In the genomic region with DNA sequence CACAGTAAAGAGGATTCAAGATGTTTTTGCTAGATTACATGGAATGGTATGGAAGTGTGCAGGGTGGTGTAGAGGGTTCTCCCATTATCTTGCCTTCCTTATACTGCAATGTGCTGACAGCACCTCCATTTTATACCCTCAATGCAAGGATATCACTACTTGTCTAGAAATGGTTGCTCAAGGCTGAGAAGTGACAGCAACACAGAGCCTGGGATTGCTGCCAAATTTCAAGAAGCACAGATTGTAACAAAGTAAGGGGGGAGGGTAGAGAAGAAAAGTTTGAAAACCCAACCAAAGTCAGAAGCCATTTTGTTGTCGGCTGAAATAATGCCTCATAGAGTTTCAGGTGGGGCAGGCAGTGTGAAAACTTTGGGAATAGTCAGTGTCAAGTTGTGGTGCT, we compare ENCODE assay signal across 30 cellular contexts. TPM values are rescaled to one million over a fixed set of nuclear protein-coding genes. Genes with fewer than 3 reads are reported as not detected.
A peak's percentile ranks its signal among the peaks of the same experiment; 100 is the strongest.
DNase-seq lines count a peak whose midpoint lies in the region; TF ChIP-seq lines count a peak whose summit lies in the region.
"Had no signal": no experiment of that assay in that cellular context is flagged by ENCODE, and none has a peak within 500 bp of the region (broad histone marks: within the 10 kb centered on the region; RNA-seq: fewer than 3 reads in every experiment).

No MANE protein-coding gene starts in this region.

- H3K4me1 ChIP-seq in neural progenitor cell, result peaks cover 27% of the 10 kb centered on the region
- H3K4me1 ChIP-seq: gastrocnemius medialis, SJCRH30 had no signal

- no peaks in the 10 kb centered on the region for H3K27me3 ChIP-seq in neural progenitor cell
- H3K27me3 ChIP-seq: SJCRH30 had no signal

- H3K9me3 Mint-ChIP-seq in neural progenitor cell, result no peaks in the 10 kb centered on the region
- H3K9me3 Mint-ChIP-seq: activated B cell treated with CpG ODN at 0.5 μM for 24 hours; activated CD8-positive, alpha-beta T cell treated with anti-CD3 and anti-CD28 coated beads for 36 hours; activated naive CD4-positive, alpha-beta T cell treated with anti-CD3 and anti-CD28 coated beads for 36 hours; CD8-positive, alpha-beta T cell; stimulated activated memory B cell treated with anti-CD40 and anti-IgM and Interleukin-4, amounts not matched to agents 10 μg/mL and 1 μg/mL and 100 μg/mL, for 72 hours had no signal

- TF ChIP-seq POLR2A in lower leg skin (IDR thresholded peaks at IDR 0.05), result no peak

- H3K4me3 ChIP-seq in neural progenitor cell, result no peak overlapping the region
- no peak overlapping the region for H3K4me3 ChIP-seq in lower leg skin (ENCODE audit: low read depth, poor library complexity, severe bottlenecking)
- H3K4me3 ChIP-seq: gastrocnemius medialis, PC-9, SJCRH30, thoracic aorta had no signal

- H3K4me2 ChIP-seq in neural progenitor cell, result no peak overlapping the region
- H3K4me2 ChIP-seq: PC-9 had no signal

- 57 to 58% methylated on average over 1 of the region's 1 CpG for WGBS in lower leg skin, 2 donors

- peaks cover 5% of the 10 kb centered on the region for H4K20me1 ChIP-seq in neural progenitor cell (ENCODE audit: low read depth)

- no peak overlapping the region for H3K4me3 Mint-ChIP-seq in neural progenitor cell
- H3K4me3 Mint-ChIP-seq: activated B cell treated with CpG ODN at 0.5 μM for 24 hours; activated CD8-positive, alpha-beta T cell treated with anti-CD3 and anti-CD28 coated beads for 36 hours; activated naive CD4-positive, alpha-beta T cell treated with anti-CD3 and anti-CD28 coated beads for 36 hours; CD8-positive, alpha-beta T cell; natural killer cell; stimulated activated memory B cell treated with anti-CD40 and anti-IgM and Interleukin-4, amounts not matched to agents 10 μg/mL and 1 μg/mL and 100 μg/mL, for 72 hours had no signal

- no peak overlapping the region for H2AFZ ChIP-seq in neural progenitor cell (replicated peaks)
- H2AFZ ChIP-seq: PC-9 had no signal

- H3K27ac ChIP-seq in neural progenitor cell, result no peak overlapping the region
- H3K27ac ChIP-seq: gastrocnemius medialis, PC-9, SJCRH30, thoracic aorta had no signal

- in situ Hi-C loops in G401 (cut with HindIII; ENCODE audit: low sequenced_read_pairs), result no loop called here

- H3K36me3 Mint-ChIP-seq in neural progenitor cell, result no peaks in the 10 kb centered on the region
- H3K36me3 Mint-ChIP-seq: CD8-positive, alpha-beta T cell; natural killer cell; stimulated activated memory B cell treated with anti-CD40 and anti-IgM and Interleukin-4, amounts not matched to agents 10 μg/mL and 1 μg/mL and 100 μg/mL, for 72 hours had no signal

- H3K9ac ChIP-seq in neural progenitor cell, result no peak overlapping the region

- H3K9me3 ChIP-seq in neural progenitor cell (ENCODE audit: low read depth), result no peaks in the 10 kb centered on the region
- H3K9me3 ChIP-seq: gastrocnemius medialis, SJCRH30, thoracic aorta had no signal

- H3K79me2 ChIP-seq in neural progenitor cell (ENCODE audit: low read depth), result no peaks in the 10 kb centered on the region

- H3K4me1 Mint-ChIP-seq in neural progenitor cell, result peaks cover 22% of the 10 kb centered on the region
- H3K4me1 Mint-ChIP-seq: activated B cell treated with CpG ODN at 0.5 μM for 24 hours; natural killer cell; stimulated activated memory B cell treated with anti-CD40 and anti-IgM and Interleukin-4, amounts not matched to agents 10 μg/mL and 1 μg/mL and 100 μg/mL, for 72 hours had no signal

- H3K36me3 ChIP-seq in neural progenitor cell, result no peaks in the 10 kb centered on the region
- H3K36me3 ChIP-seq: gastrocnemius medialis, SJCRH30, thoracic aorta had no signal

- intact Hi-C loops in lower leg skin (cut with DNase I; ENCODE audit: low total_unique reads), result no loop called here

- H3F3A ChIP-seq in neural progenitor cell (ENCODE audit: low read depth), result peaks cover 15% of the 10 kb centered on the region

- DNase-seq in G401 (ENCODE audit: low spot score) (peak; percentile 74), NCI-H446 (lab: John Stamatoyannopoulos, UW) (peak; percentile 14 to 76), cerebellar cortex (ENCODE audit: low spot score) (peak; percentile 67), neural progenitor cell (ENCODE audit: low spot score) (no peak), lower leg skin (ENCODE audit: low spot score in 2 of 2) (no peak), islet precursor cell (no peak), NCI-H1092 treated with DMSO at 0.1 percent for 48 hours (lab: John Stamatoyannopoulos, UW) (no peak)
- DNase-seq: activated B cell treated with CpG ODN at 0.5 μM for 24 hours; activated CD8-positive, alpha-beta T cell treated with anti-CD3 and anti-CD28 coated beads for 36 hours; activated naive CD4-positive, alpha-beta T cell treated with anti-CD3 and anti-CD28 coated beads for 36 hours; activated T-cell treated with anti-CD3 and anti-CD28 coated beads, Interleukin-2, amount 50 U/mL, for 1 hour; CD8-positive, alpha-beta T cell; cerebellar nuclear complex; DND-41; effector CD8-positive, alpha-beta T cell; gastrocnemius medialis; HCEC 1CT; Kasumi-1; natural killer cell; NCI-H1092; NCI-H2107; PC-9; SJCRH30; stimulated activated CD4-positive, alpha-beta T cell treated with anti-CD3 and anti-CD28 coated beads, Interleukin-1b, Interleukin-23, amount 100 ng/mL, for 48 hours; T-helper 2 cell had no signal

- peaks cover 3% of the 10 kb centered on the region for H3K27me3 Mint-ChIP-seq in neural progenitor cell (ENCODE audit: insufficient read depth, low read depth)
- H3K27me3 Mint-ChIP-seq: progenitor cell of endocrine pancreas had no signal

- no peak for TF ChIP-seq CTCF in neural progenitor cell (IDR thresholded peaks at IDR 0.05)
- TF ChIP-seq CTCF in lower leg skin (IDR thresholded peaks at IDR 0.05), result no peak

- H3K27ac Mint-ChIP-seq in neural progenitor cell, result peak overlapping the region; percentile 43
- H3K27ac Mint-ChIP-seq: activated B cell treated with CpG ODN at 0.5 μM for 24 hours; activated CD8-positive, alpha-beta T cell treated with anti-CD3 and anti-CD28 coated beads for 36 hours; activated naive CD4-positive, alpha-beta T cell treated with anti-CD3 and anti-CD28 coated beads for 36 hours; CD8-positive, alpha-beta T cell; natural killer cell; progenitor cell of endocrine pancreas; stimulated activated memory B cell treated with anti-CD40 and anti-IgM and Interleukin-4, amounts not matched to agents 10 μg/mL and 1 μg/mL and 100 μg/mL, for 72 hours had no signal

RNA-seq across cellular contexts. Expression of gene PCDHAC2, which starts 29.8 kb away (rescaled TPM):
- 7.8 and 8.0 TPM in 2 replicates for total RNA-seq in G401 (2014; rRNA removed; shearing (Covaris generic))
- 1.9 and 2.5 TPM in 2 replicates for total RNA-seq in neural progenitor cell (ENCODE audit: low replicate concordance)
- under 1 TPM in 3 of 4 donors, not detected in 1; 0.21 to 0.29 (median 0.27) TPM for total RNA-seq in lower leg skin
- total RNA-seq: activated B cell treated with CpG ODN at 0.5 μM for 24 hours; activated CD8-positive, alpha-beta T cell treated with anti-CD3 and anti-CD28 coated beads for 36 hours; activated naive CD4-positive, alpha-beta T cell treated with anti-CD3 and anti-CD28 coated beads for 36 hours; CD8-positive, alpha-beta T cell; natural killer cell; SJCRH30 had no signal

RNA-seq across cellular contexts. Expression of gene PCDHB1, which starts 55.1 kb away (rescaled TPM):
- total RNA-seq in G401 (2014; rRNA removed; shearing (Covaris generic)), result not detected in 2 replicates
- total RNA-seq in neural progenitor cell (ENCODE audit: low replicate concordance), result 0.03 and 0.07 TPM in 2 replicates
- total RNA-seq in lower leg skin, result not detected
- total RNA-seq: activated B cell treated with CpG ODN at 0.5 μM for 24 hours; activated CD8-positive, alpha-beta T cell treated with anti-CD3 and anti-CD28 coated beads for 36 hours; activated naive CD4-positive, alpha-beta T cell treated with anti-CD3 and anti-CD28 coated beads for 36 hours; CD8-positive, alpha-beta T cell; esophagus mucosa; gastrocnemius medialis; natural killer cell; PC-9; SJCRH30; skeletal muscle tissue; thoracic aorta had no signal

Comparison
In these comparisons a context has a peak if more than half of its experiments do, and no peak if none do; other contexts are left out.
1. DNase-seq: peak in G401 (single experiment), NCI-H446 (2 of 2) and cerebellar cortex (single experiment); none in neural progenitor cell (single experiment), lower leg skin (0 of 2), islet precursor cell (single experiment) and NCI-H1092 treated with DMSO at 0.1 percent for 48 hours (single experiment).